Comparison of ENCODE assay signal across 28 cellular contexts in the genomic region with DNA sequence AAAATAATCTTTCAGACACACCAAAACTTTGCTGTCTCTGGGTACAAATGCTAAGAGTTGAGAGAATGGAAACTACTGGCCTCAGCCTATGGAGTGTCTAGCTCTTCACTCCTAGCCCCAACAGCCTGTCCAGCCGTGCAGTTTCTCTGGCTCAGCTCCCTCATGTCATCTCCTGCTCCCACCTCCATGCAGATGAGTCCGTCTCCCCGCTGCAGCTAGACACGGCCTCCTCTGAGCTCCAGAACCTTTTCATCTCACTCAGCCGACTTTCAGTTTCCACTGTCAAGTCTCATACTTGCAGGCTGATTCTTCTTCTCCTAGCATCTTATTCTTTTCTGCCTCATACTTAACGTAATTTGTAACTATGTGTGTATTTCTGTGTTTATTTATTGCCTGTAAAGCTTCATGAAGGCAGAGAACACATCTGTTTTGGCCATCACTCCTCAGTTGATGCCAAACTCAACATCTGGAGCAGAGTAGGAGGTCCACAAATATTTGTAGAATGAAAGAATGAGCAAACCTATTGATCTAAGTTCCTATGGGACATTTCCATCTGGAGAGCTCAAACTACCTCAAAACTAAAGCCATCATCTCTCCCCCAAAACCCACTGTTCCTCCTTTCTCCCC.
DNase-seq lines count a peak whose midpoint lies in the region; ATAC-seq and TF ChIP-seq lines count a peak whose summit lies in the region.
"Had no signal": no experiment of that assay in that cellular context is flagged by ENCODE, and none has a peak within 500 bp of the region (broad histone marks: within the 10 kb centered on the region; RNA-seq: fewer than 3 reads in every experiment).

No MANE protein-coding gene starts in this region.

- H3K4me1 Mint-ChIP-seq in nephron: peaks cover 24% of the 10 kb centered on the region

- H3K36me3 ChIP-seq in esophagus muscularis mucosa: no peaks in the 10 kb centered on the region
- H3K36me3 ChIP-seq: vagina had no signal

- H3K9me3 ChIP-seq in esophagus muscularis mucosa: peaks cover 0 to 11% (median 4%) of the 10 kb centered on the region in 4 donors
- H3K9me3 ChIP-seq: mucosa of descending colon, vagina had no signal

- H3K27me3 Mint-ChIP-seq in nephron (ENCODE audit: low read depth): peaks cover 5% of the 10 kb centered on the region
- H3K27me3 Mint-ChIP-seq: activated naive CD4-positive, alpha-beta T cell treated with anti-CD3 and anti-CD28 coated beads, Interleukin-2, amount 50 U/mL, for 24 hours; stimulated activated naive CD8-positive, alpha-beta T cell treated with anti-CD3 and anti-CD28 coated beads, Interleukin-15, Interleukin-2, amounts not matched to agents 100 ng/mL and 50 ng/mL, for 24 hours had no signal

- H3K4me3 ChIP-seq in esophagus muscularis mucosa: no peak overlapping the region
- H3K4me3 ChIP-seq: mucosa of descending colon, vagina had no signal

- intact Hi-C loops in esophagus muscularis mucosa (cut with DNase I): no loop called here

- ATAC-seq in HG02571 (IDR thresholded peaks at IDR 0.05; ENCODE audit: unreplicated experiment) (no peak), GM21526 (IDR thresholded peaks at IDR 0.05; ENCODE audit: low FRiP score, unreplicated experiment) (no peak)
- ATAC-seq: activated CD8-positive, alpha-beta T cell treated with anti-CD3 and anti-CD28 coated beads, Interleukin-2, amount 10 ng/mL, durations not matched to agents 7 days and 5 days; mucosa of descending colon; natural killer cell; Panc1 had no signal

- H3K36me3 Mint-ChIP-seq in nephron (ENCODE audit: low read depth): no peaks in the 10 kb centered on the region
- H3K36me3 Mint-ChIP-seq: IgD-negative memory B cell, natural killer cell had no signal

- no peak for TF ChIP-seq CTCF in esophagus muscularis mucosa (IDR thresholded peaks at IDR 0.05)
- TF ChIP-seq CTCF in nephron (IDR thresholded peaks at IDR 0.05; ENCODE audit: unreplicated experiment in 3 of 3): no peak

- TF ChIP-seq POLR2A in esophagus muscularis mucosa (IDR thresholded peaks at IDR 0.05; ENCODE audit: low read depth): no peak

- no peaks in the 10 kb centered on the region for H3K9me3 Mint-ChIP-seq in nephron
- H3K9me3 Mint-ChIP-seq: activated T-helper 2 cell treated with anti-CD3 and anti-CD28 coated beads, Interferon-gamma antibody, Interleukin-2, Interleukin-4, amounts not matched to agents 10 μg/mL and 5 μg/mL and 100 μg/mL, durations not matched to agents 14 hours and 24 hours and 36 hours; natural killer cell; stimulated activated naive CD8-positive, alpha-beta T cell treated with anti-CD3 and anti-CD28 coated beads, Interleukin-15, Interleukin-2, amounts not matched to agents 100 ng/mL and 50 ng/mL, for 24 hours had no signal

- no peak overlapping the region for H3K27ac ChIP-seq in esophagus muscularis mucosa (replicated peaks in 1 of 4)
- H3K27ac ChIP-seq: vagina had no signal

- no peak for TF ChIP-seq EP300 in esophagus muscularis mucosa (IDR thresholded peaks at IDR 0.05)

- peaks cover 0 to 3% (median 0%) of the 10 kb centered on the region in 4 donors for H3K4me1 ChIP-seq in esophagus muscularis mucosa

- WGBS in esophagus muscularis mucosa: 44% methylated on average over 6 of the region's 6 CpGs

- H3K27me3 ChIP-seq in esophagus muscularis mucosa: no peaks in the 10 kb centered on the region
- H3K27me3 ChIP-seq: vagina had no signal

- H3K27ac Mint-ChIP-seq in nephron: peak overlapping the region; percentile 40 to 91 (median 86)
- H3K27ac Mint-ChIP-seq: activated CD8-positive, alpha-beta T cell treated with anti-CD3 and anti-CD28 coated beads, Interleukin-2, amount 10 ng/mL, durations not matched to agents 7 days and 5 days; activated T-helper 2 cell treated with anti-CD3 and anti-CD28 coated beads, Interferon-gamma antibody, Interleukin-2, Interleukin-4, amounts not matched to agents 10 μg/mL and 5 μg/mL and 100 μg/mL, durations not matched to agents 14 hours and 24 hours and 36 hours; natural killer cell; stimulated activated naive CD8-positive, alpha-beta T cell treated with anti-CD3 and anti-CD28 coated beads, Interleukin-15, Interleukin-2, amounts not matched to agents 100 ng/mL and 50 ng/mL, for 24 hours had no signal

- H3K4me3 Mint-ChIP-seq in nephron: peak overlapping the region in 2 of 3 experiments; percentile 30 to 39
- H3K4me3 Mint-ChIP-seq: activated CD8-positive, alpha-beta T cell treated with anti-CD3 and anti-CD28 coated beads, Interleukin-2, amount 10 ng/mL, durations not matched to agents 7 days and 5 days; activated naive CD4-positive, alpha-beta T cell treated with anti-CD3 and anti-CD28 coated beads, Interleukin-2, amount 50 U/mL, for 24 hours; CD14-positive monocyte; IgD-negative memory B cell; natural killer cell; stimulated activated naive CD8-positive, alpha-beta T cell treated with anti-CD3 and anti-CD28 coated beads, Interleukin-15, Interleukin-2, amounts not matched to agents 100 ng/mL and 50 ng/mL, for 24 hours had no signal

- DNase-seq in AG08395 (ENCODE audit: low spot score): peak; percentile 40
- peak; percentile 59 for DNase-seq in GM03348 (ENCODE audit: low spot score)
- peak; percentile 39 for DNase-seq in esophagus muscularis mucosa (ENCODE audit: extremely low spot score)
- DNase-seq in activated CD4-positive, alpha-beta T cell treated with anti-CD3 and anti-CD28 coated beads for 48 hours: no peak
- DNase-seq: activated CD4-positive, CD25-positive, alpha-beta regulatory T cell treated with anti-CD3 and anti-CD28 coated beads, Interleukin-2, amount 50 U/mL, for 72 hours; activated CD8-positive, alpha-beta T cell treated with anti-CD3 and anti-CD28 coated beads, Interleukin-2, amount 10 ng/mL, durations not matched to agents 7 days and 5 days; activated T-cell treated with anti-CD3 and anti-CD28 coated beads for 4 hours; Calu3; DMS79; effector CD8-positive, alpha-beta T cell; hypothalamus; mucosa of descending colon; natural killer cell; NCI-H1048; NCI-H1694; SHP77 treated with DMSO at 0.1 percent for 48 hours; stimulated activated CD8-positive, alpha-beta memory T cell treated with anti-CD3 and anti-CD28 coated beads, Interleukin-4, amount 100 ng/mL, for 48 hours; T-helper 2 cell had no signal
